ENCODE assay signal across 1 cellular context in the genomic region with DNA sequence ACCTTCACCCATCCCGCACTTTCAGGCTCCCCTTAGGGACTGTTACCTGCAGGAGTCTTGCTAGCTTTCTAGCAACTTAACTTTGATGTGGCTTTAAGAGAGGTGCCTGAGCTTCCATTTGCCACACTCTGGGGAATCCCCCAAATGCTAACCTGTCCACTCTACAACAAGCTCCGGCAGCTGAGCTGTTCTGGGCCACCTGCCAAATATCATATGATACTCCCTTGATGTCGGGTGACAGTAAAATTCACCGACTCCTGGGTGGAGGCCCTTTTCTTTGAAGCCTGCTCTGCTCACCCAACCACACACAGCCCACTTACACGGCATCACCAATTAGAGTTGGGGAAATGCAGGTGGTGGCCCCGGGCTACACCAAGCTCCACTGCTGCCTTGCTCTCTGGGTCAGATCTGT.
A peak's percentile ranks its signal among the peaks of the same experiment; 100 is the strongest.
TF ChIP-seq lines count a peak whose summit lies in the region.

No MANE protein-coding gene starts in this region.

TF ChIP-seq in GM12878, 131 proteins besides CTCF, POLR2A, EP300 and RAD21 (continues in another document):
- TF ChIP-seq MEF2B (IDR thresholded peaks at IDR 0.05; ENCODE audit: partially characterized antibody, poor library complexity, severe bottlenecking) (peak; percentile 82), GATAD2B (conservative IDR thresholded peaks at IDR 0.05; ENCODE audit: low read depth) (peak; percentile 63), RBBP5 (conservative IDR thresholded peaks at IDR 0.05) (no peak), IKZF2 (IDR thresholded peaks at IDR 0.05) (peak; percentile 96 to 97), SIN3A (IDR thresholded peaks at IDR 0.05; ENCODE audit: low read depth, low read length) (no peak), HDGF (IDR thresholded peaks at IDR 0.05) (no peak), CBFB (IDR thresholded peaks at IDR 0.05; ENCODE audit: low read depth) (peak; percentile 81), GABPA (IDR thresholded peaks at IDR 0.05; ENCODE audit: low read depth) (no peak), MEF2A (IDR thresholded peaks at IDR 0.05; ENCODE audit: insufficient read depth, low read depth, low read length) (peak; percentile 47; the same call in 1 of the 2 replicates), NFIC (IDR thresholded peaks at IDR 0.05; ENCODE audit: low read depth, low read length) (peak; percentile 89), KLF5 (IDR thresholded peaks at IDR 0.05; ENCODE audit: partially characterized antibody) (no peak), MTA3 (IDR thresholded peaks at IDR 0.05; ENCODE audit: borderline replicate concordance, low read length) (peak; percentile 73; the same call in 1 of the 2 replicates), CREB1 (IDR thresholded peaks at IDR 0.05; ENCODE audit: low read depth) (peak; percentile 60; the same call in 1 of the 2 replicates), YY1 (IDR thresholded peaks at IDR 0.05; ENCODE audit: low read depth, low read length) (0 out of 2 replicates have a peak, but pooled peaks have one; percentile 12), CREM (IDR thresholded peaks at IDR 0.05; ENCODE audit: low read depth) (peak; percentile 71; the same call in 1 of the 2 replicates), POLR2AphosphoS2 (IDR thresholded peaks at IDR 0.05; ENCODE audit: low read depth, low read length) (no peak), JUNB (IDR thresholded peaks at IDR 0.05) (peak; percentile 49; the same call in 1 of the 2 replicates), IKZF1 (conservative IDR thresholded peaks at IDR 0.05) (peak; percentile 95), PAX5 (IDR thresholded peaks at IDR 0.05; ENCODE audit: borderline replicate concordance, low read depth, low read length) (no peak), BCL11A (IDR thresholded peaks at IDR 0.05; ENCODE audit: low read depth, low read length) (peak; percentile 24; the same call in 1 of the 2 replicates), RELA (IDR thresholded peaks at IDR 0.05; ENCODE audit: borderline replicate concordance, partially characterized antibody) (peak; percentile 56), IRF4 (IDR thresholded peaks at IDR 0.05; ENCODE audit: low read depth, low read length) (peak; percentile 59; the same call in 1 of the 2 replicates), EED (IDR thresholded peaks at IDR 0.05; ENCODE audit: low read depth) (peak; percentile 96), RUNX3 (IDR thresholded peaks at IDR 0.05; ENCODE audit: low read length) (peak; percentile 98), EGR1 (IDR thresholded peaks at IDR 0.05; ENCODE audit: borderline replicate concordance in 1 of 2, low read depth in 2 of 2, low read length in 2 of 2) (no peak), MTA2 (IDR thresholded peaks at IDR 0.05; ENCODE audit: low read depth) (peak; percentile 85), SMAD1 (IDR thresholded peaks at IDR 0.05; ENCODE audit: low read depth, partially characterized antibody) (peak; percentile 91), FOXM1 (IDR thresholded peaks at IDR 0.05; ENCODE audit: low read depth, low read length) (peak; percentile 71; the same call in 1 of the 2 replicates), MYB (IDR thresholded peaks at IDR 0.05; ENCODE audit: borderline replicate concordance, low read depth, low read length) (no peak), TBL1XR1 (IDR thresholded peaks at IDR 0.05; ENCODE audit: low read depth, low read length) (no peak), RAD51 (IDR thresholded peaks at IDR 0.05) (peak; percentile 62; the same call in 1 of the 2 replicates), TCF7 (IDR thresholded peaks at IDR 0.05; ENCODE audit: borderline replicate concordance) (peak; percentile 99)
- TF ChIP-seq, protein P1, sequence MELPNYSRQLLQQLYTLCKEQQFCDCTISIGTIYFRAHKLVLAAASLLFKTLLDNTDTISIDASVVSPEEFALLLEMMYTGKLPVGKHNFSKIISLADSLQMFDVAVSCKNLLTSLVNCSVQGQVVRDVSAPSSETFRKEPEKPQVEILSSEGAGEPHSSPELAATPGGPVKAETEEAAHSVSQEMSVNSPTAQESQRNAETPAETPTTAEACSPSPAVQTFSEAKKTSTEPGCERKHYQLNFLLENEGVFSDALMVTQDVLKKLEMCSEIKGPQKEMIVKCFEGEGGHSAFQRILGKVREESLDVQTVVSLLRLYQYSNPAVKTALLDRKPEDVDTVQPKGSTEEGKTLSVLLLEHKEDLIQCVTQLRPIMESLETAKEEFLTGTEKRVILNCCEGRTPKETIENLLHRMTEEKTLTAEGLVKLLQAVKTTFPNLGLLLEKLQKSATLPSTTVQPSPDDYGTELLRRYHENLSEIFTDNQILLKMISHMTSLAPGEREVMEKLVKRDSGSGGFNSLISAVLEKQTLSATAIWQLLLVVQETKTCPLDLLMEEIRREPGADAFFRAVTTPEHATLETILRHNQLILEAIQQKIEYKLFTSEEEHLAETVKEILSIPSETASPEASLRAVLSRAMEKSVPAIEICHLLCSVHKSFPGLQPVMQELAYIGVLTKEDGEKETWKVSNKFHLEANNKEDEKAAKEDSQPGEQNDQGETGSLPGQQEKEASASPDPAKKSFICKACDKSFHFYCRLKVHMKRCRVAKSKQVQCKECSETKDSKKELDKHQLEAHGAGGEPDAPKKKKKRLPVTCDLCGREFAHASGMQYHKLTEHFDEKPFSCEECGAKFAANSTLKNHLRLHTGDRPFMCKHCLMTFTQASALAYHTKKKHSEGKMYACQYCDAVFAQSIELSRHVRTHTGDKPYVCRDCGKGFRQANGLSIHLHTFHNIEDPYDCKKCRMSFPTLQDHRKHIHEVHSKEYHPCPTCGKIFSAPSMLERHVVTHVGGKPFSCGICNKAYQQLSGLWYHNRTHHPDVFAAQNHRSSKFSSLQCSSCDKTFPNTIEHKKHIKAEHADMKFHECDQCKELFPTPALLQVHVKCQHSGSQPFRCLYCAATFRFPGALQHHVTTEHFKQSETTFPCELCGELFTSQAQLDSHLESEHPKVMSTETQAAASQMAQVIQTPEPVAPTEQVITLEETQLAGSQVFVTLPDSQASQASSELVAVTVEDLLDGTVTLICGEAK (IDR thresholded peaks at IDR 0.05; ENCODE audit: borderline replicate concordance): no peak
- TF ChIP-seq, protein P2, sequence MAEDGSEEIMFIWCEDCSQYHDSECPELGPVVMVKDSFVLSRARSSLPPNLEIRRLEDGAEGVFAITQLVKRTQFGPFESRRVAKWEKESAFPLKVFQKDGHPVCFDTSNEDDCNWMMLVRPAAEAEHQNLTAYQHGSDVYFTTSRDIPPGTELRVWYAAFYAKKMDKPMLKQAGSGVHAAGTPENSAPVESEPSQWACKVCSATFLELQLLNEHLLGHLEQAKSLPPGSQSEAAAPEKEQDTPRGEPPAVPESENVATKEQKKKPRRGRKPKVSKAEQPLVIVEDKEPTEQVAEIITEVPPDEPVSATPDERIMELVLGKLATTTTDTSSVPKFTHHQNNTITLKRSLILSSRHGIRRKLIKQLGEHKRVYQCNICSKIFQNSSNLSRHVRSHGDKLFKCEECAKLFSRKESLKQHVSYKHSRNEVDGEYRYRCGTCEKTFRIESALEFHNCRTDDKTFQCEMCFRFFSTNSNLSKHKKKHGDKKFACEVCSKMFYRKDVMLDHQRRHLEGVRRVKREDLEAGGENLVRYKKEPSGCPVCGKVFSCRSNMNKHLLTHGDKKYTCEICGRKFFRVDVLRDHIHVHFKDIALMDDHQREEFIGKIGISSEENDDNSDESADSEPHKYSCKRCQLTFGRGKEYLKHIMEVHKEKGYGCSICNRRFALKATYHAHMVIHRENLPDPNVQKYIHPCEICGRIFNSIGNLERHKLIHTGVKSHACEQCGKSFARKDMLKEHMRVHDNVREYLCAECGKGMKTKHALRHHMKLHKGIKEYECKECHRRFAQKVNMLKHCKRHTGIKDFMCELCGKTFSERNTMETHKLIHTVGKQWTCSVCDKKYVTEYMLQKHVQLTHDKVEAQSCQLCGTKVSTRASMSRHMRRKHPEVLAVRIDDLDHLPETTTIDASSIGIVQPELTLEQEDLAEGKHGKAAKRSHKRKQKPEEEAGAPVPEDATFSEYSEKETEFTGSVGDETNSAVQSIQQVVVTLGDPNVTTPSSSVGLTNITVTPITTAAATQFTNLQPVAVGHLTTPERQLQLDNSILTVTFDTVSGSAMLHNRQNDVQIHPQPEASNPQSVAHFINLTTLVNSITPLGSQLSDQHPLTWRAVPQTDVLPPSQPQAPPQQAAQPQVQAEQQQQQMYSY (CRISPR knock-in tag; IDR thresholded peaks at IDR 0.05): no peak
- TF ChIP-seq, protein P3, sequence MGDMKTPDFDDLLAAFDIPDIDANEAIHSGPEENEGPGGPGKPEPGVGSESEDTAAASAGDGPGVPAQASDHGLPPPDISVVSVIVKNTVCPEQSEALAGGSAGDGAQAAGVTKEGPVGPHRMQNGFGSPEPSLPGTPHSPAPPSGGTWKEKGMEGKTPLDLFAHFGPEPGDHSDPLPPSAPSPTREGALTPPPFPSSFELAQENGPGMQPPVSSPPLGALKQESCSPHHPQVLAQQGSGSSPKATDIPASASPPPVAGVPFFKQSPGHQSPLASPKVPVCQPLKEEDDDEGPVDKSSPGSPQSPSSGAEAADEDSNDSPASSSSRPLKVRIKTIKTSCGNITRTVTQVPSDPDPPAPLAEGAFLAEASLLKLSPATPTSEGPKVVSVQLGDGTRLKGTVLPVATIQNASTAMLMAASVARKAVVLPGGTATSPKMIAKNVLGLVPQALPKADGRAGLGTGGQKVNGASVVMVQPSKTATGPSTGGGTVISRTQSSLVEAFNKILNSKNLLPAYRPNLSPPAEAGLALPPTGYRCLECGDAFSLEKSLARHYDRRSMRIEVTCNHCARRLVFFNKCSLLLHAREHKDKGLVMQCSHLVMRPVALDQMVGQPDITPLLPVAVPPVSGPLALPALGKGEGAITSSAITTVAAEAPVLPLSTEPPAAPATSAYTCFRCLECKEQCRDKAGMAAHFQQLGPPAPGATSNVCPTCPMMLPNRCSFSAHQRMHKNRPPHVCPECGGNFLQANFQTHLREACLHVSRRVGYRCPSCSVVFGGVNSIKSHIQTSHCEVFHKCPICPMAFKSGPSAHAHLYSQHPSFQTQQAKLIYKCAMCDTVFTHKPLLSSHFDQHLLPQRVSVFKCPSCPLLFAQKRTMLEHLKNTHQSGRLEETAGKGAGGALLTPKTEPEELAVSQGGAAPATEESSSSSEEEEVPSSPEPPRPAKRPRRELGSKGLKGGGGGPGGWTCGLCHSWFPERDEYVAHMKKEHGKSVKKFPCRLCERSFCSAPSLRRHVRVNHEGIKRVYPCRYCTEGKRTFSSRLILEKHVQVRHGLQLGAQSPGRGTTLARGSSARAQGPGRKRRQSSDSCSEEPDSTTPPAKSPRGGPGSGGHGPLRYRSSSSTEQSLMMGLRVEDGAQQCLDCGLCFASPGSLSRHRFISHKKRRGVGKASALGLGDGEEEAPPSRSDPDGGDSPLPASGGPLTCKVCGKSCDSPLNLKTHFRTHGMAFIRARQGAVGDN (IDR thresholded peaks at IDR 0.05): no peak
- TF ChIP-seq, protein P4, sequence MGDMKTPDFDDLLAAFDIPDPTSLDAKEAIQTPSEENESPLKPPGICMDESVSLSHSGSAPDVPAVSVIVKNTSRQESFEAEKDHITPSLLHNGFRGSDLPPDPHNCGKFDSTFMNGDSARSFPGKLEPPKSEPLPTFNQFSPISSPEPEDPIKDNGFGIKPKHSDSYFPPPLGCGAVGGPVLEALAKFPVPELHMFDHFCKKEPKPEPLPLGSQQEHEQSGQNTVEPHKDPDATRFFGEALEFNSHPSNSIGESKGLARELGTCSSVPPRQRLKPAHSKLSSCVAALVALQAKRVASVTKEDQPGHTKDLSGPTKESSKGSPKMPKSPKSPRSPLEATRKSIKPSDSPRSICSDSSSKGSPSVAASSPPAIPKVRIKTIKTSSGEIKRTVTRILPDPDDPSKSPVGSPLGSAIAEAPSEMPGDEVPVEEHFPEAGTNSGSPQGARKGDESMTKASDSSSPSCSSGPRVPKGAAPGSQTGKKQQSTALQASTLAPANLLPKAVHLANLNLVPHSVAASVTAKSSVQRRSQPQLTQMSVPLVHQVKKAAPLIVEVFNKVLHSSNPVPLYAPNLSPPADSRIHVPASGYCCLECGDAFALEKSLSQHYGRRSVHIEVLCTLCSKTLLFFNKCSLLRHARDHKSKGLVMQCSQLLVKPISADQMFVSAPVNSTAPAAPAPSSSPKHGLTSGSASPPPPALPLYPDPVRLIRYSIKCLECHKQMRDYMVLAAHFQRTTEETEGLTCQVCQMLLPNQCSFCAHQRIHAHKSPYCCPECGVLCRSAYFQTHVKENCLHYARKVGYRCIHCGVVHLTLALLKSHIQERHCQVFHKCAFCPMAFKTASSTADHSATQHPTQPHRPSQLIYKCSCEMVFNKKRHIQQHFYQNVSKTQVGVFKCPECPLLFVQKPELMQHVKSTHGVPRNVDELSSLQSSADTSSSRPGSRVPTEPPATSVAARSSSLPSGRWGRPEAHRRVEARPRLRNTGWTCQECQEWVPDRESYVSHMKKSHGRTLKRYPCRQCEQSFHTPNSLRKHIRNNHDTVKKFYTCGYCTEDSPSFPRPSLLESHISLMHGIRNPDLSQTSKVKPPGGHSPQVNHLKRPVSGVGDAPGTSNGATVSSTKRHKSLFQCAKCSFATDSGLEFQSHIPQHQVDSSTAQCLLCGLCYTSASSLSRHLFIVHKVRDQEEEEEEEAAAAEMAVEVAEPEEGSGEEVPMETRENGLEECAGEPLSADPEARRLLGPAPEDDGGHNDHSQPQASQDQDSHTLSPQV (IDR thresholded peaks at IDR 0.05): no peak
- TF ChIP-seq, protein P5, sequence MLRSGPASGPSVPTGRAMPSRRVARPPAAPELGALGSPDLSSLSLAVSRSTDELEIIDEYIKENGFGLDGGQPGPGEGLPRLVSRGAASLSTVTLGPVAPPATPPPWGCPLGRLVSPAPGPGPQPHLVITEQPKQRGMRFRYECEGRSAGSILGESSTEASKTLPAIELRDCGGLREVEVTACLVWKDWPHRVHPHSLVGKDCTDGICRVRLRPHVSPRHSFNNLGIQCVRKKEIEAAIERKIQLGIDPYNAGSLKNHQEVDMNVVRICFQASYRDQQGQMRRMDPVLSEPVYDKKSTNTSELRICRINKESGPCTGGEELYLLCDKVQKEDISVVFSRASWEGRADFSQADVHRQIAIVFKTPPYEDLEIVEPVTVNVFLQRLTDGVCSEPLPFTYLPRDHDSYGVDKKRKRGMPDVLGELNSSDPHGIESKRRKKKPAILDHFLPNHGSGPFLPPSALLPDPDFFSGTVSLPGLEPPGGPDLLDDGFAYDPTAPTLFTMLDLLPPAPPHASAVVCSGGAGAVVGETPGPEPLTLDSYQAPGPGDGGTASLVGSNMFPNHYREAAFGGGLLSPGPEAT (IDR thresholded peaks at IDR 0.05; ENCODE audit: low read depth): peak; percentile 96
- TF ChIP-seq, protein P6, sequence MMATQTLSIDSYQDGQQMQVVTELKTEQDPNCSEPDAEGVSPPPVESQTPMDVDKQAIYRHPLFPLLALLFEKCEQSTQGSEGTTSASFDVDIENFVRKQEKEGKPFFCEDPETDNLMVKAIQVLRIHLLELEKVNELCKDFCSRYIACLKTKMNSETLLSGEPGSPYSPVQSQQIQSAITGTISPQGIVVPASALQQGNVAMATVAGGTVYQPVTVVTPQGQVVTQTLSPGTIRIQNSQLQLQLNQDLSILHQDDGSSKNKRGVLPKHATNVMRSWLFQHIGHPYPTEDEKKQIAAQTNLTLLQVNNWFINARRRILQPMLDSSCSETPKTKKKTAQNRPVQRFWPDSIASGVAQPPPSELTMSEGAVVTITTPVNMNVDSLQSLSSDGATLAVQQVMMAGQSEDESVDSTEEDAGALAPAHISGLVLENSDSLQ (IDR thresholded peaks at IDR 0.05): peak; percentile 58; the same call in 1 of the 2 replicates
- TF ChIP-seq, protein P7, sequence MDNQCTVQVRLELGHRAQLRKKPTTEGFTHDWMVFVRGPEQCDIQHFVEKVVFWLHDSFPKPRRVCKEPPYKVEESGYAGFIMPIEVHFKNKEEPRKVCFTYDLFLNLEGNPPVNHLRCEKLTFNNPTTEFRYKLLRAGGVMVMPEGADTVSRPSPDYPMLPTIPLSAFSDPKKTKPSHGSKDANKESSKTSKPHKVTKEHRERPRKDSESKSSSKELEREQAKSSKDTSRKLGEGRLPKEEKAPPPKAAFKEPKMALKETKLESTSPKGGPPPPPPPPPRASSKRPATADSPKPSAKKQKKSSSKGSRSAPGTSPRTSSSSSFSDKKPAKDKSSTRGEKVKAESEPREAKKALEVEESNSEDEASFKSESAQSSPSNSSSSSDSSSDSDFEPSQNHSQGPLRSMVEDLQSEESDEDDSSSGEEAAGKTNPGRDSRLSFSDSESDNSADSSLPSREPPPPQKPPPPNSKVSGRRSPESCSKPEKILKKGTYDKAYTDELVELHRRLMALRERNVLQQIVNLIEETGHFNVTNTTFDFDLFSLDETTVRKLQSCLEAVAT (IDR thresholded peaks at IDR 0.05): peak; percentile 62
